ENCODE assay signal across 8 cellular contexts in the genomic region with DNA sequence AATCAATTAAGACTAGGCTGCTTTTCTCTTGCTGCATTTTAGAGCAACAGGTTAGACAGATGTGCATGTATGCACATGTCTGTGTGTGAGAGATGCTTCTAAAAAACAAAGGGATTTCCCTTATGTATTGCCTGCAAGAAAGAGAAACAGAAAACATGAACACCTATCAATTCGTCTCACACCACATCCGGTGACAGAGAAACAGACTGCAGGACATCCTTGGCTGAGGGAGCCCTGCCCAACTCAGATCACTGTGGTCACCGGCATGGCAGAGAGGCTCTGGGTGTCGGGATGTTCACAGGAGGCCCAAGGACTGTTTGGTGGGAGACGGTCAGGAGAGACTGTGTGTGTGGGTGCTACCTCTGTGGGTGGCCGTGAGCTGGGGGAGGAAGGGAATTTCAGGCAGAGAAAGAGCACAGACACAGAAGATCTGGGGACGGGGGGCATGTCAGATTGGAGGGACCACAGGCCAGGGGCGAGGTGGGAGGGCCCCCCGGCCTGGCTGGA. TPM values are rescaled to one million over a fixed set of nuclear protein-coding genes. Genes with fewer than 3 reads are reported as not detected.
A peak's percentile ranks its signal among the peaks of the same experiment; 100 is the strongest.
DNase-seq lines count a peak whose midpoint lies in the region; ATAC-seq, FAIRE-seq and TF ChIP-seq lines count a peak whose summit lies in the region.

No MANE protein-coding gene starts in this region.

- no peaks in the 10 kb centered on the region for H4K20me1 ChIP-seq in endothelial cell of umbilical vein (replicated peaks; ENCODE audit: control insufficient read depth, extremely low read depth, insufficient read depth, low read length)

- H3K4me3 Mint-ChIP-seq in CD4-positive, CD25-positive, alpha-beta regulatory T cell, result peak overlapping the region in 3 of 4 donors; percentile 20 to 82 (median 64)

- H3K4me2 ChIP-seq in endothelial cell of umbilical vein (ENCODE audit: insufficient read depth, low read length), result no peak overlapping the region

- intact Hi-C loops in endothelial cell of umbilical vein (cut with micrococcal nuclease), result no loop called here
- intact Hi-C loops in transverse colon (cut with DNase I; ENCODE audit: low total_unique reads), result no loop called here
- intact Hi-C loops in left colon (cut with DNase I, micrococcal nuclease), result no loop called here

- peak overlapping the region; percentile 71 to 96 (median 92) for H3K27ac Mint-ChIP-seq in CD4-positive, CD25-positive, alpha-beta regulatory T cell

- CTCF ChIA-PET in endothelial cell of umbilical vein (lab: Charles Lee), result interaction anchor here (1.0 to 4.5 kb wide), 2 partner anchors 29 to 147 kb away, joined by 3 to 16 read pairs; no protein-coding TSS in a partner anchor

- peaks cover 22% of the 10 kb centered on the region for H3K4me1 ChIP-seq in CD4-positive, CD25-positive, alpha-beta regulatory T cell (ENCODE audit: control insufficient read depth, insufficient read depth, low read length, poor library complexity, severe bottlenecking)
- peaks cover 62% of the 10 kb centered on the region for H3K4me1 ChIP-seq in endothelial cell of umbilical vein (ENCODE audit: control insufficient read depth, extremely low read depth, insufficient read depth, low read length)
- H3K4me1 ChIP-seq in transverse colon, result peaks cover 11 to 27% (median 17%) of the 10 kb centered on the region in 4 donors

- in situ Hi-C loops in transverse colon (cut with MboI; ENCODE audit: low pct_ligation_motif_present in 1 of 4, low pct_unique_long_range_greater_than_20kb in 1 of 4, low sequenced_read_pairs in 3 of 4), result loop anchor here in 3 of 4 donors (5.0 to 10.0 kb wide), 2 partner anchors 143 to 151 kb away; no protein-coding TSS in a partner anchor

- DNase-seq in CD4-positive, CD25-positive, alpha-beta regulatory T cell, result peak in 2 of 3 donors; percentile 33 to 78
- DNase-seq in endothelial cell of umbilical vein (ENCODE audit: low read depth, low spot score) (no peak), transverse colon (no peak), left colon (no peak), NCI-H1417 treated with DMSO at 0.1 percent for 48 hours (lab: John Stamatoyannopoulos, UW) (no peak)
- no peak for DNase-seq in stimulated activated CD4-positive, alpha-beta T cell treated with anti-CD3 and anti-CD28 coated beads, Interleukin-2, amount 100 ng/mL, for 24 hours

- TF ChIP-seq POLR2A in endothelial cell of umbilical vein (IDR thresholded peaks at IDR 0.05; ENCODE audit: low read depth, low read length) (peak; percentile 23), transverse colon (IDR thresholded peaks at IDR 0.05) (no peak)

- no peak for FAIRE-seq in endothelial cell of umbilical vein (lab: Jason Lieb, UNC)

- no peaks in the 10 kb centered on the region for H3K36me3 Mint-ChIP-seq in CD4-positive, CD25-positive, alpha-beta regulatory T cell

- H3K9ac ChIP-seq in endothelial cell of umbilical vein (replicated peaks; ENCODE audit: extremely low read depth, insufficient read depth, low read length), result no peak overlapping the region

- no peaks in the 10 kb centered on the region for H3K36me3 ChIP-seq in CD4-positive, CD25-positive, alpha-beta regulatory T cell (ENCODE audit: control insufficient read depth, insufficient read depth, low read length)
- peaks cover 54 to 60% of the 10 kb centered on the region in 2 experiments for H3K36me3 ChIP-seq in endothelial cell of umbilical vein (ENCODE audit: control insufficient read depth in 2 of 2, extremely low read depth in 1 of 2, insufficient read depth in 2 of 2, low read length in 2 of 2)
- no peaks in the 10 kb centered on the region for H3K36me3 ChIP-seq in transverse colon

- dilution Hi-C loops in endothelial cell of umbilical vein (cut with MboI; ENCODE audit: extremely low pct_ligation_motif_present, low sequenced_read_pairs), result no loop called here

- no peaks in the 10 kb centered on the region for H3K9me3 Mint-ChIP-seq in CD4-positive, CD25-positive, alpha-beta regulatory T cell

- no peaks in the 10 kb centered on the region for H3K27me3 ChIP-seq in CD4-positive, CD25-positive, alpha-beta regulatory T cell (ENCODE audit: control insufficient read depth, insufficient read depth, low read length)
- H3K27me3 ChIP-seq in endothelial cell of umbilical vein (ENCODE audit: control insufficient read depth in 2 of 2, insufficient read depth in 2 of 2, low read length in 2 of 2) (no peaks in the 10 kb centered on the region), transverse colon (no peaks in the 10 kb centered on the region)

- 67 to 73% methylated on average over 6 to 9 of the region's 9 CpGs for WGBS in transverse colon (ENCODE audit: low coverage in 1 of 2), 2 donors

- H2AFZ ChIP-seq in endothelial cell of umbilical vein (ENCODE audit: low read depth, low read length), result no peak overlapping the region

- H3K9me1 ChIP-seq in endothelial cell of umbilical vein (replicated peaks; ENCODE audit: control insufficient read depth, extremely low read depth, insufficient read depth, low read length), result no peaks in the 10 kb centered on the region

- ATAC-seq in CD4-positive, CD25-positive, alpha-beta regulatory T cell (ENCODE audit: low read depth in 2 of 2), result peak; percentile 40 to 63
- ATAC-seq in GM19372 (IDR thresholded peaks at IDR 0.05; ENCODE audit: low read depth, unreplicated experiment), result peak; percentile 78
- ATAC-seq in HG03342 (IDR thresholded peaks at IDR 0.05; ENCODE audit: unreplicated experiment), result peak; percentile 58
- ATAC-seq in left colon, result no peak

- no peak overlapping the region for H3K27ac ChIP-seq in CD4-positive, CD25-positive, alpha-beta regulatory T cell (ENCODE audit: insufficient read depth, low read length, poor library complexity, severe bottlenecking)
- H3K27ac ChIP-seq in endothelial cell of umbilical vein (ENCODE audit: insufficient read depth, low read depth, low read length) (peak overlapping the region; percentile 1), transverse colon (peak overlapping the region; percentile 58 to 75 (median 66))

- TF ChIP-seq CTCF in endothelial cell of umbilical vein (IDR thresholded peaks at IDR 0.05; ENCODE audit: extremely low read depth in 1 of 2, insufficient read depth in 1 of 2, low read depth in 1 of 2, low read length in 2 of 2) (no peak), transverse colon (IDR thresholded peaks at IDR 0.05) (no peak)

- TF ChIP-seq EP300 in transverse colon (IDR thresholded peaks at IDR 0.05; ENCODE audit: low read depth), result no peak

- BruUV-seq in endothelial cell of umbilical vein (replicated peaks; lab: Mats Ljungman, UMichigan), result no TSS peak

- POLR2A ChIA-PET in endothelial cell of umbilical vein (lab: Charles Lee), result interaction anchor here (1.2 kb wide), 1 partner anchor 17 kb away, joined by 3 read pairs; no protein-coding TSS in a partner anchor

- H3K4me1 Mint-ChIP-seq in CD4-positive, CD25-positive, alpha-beta regulatory T cell, result peaks cover 8 to 32% (median 14%) of the 10 kb centered on the region in 4 donors

- H3K4me3 ChIP-seq in CD4-positive, CD25-positive, alpha-beta regulatory T cell (ENCODE audit: low read depth, low read length), result peak overlapping the region; percentile 42
- H3K4me3 ChIP-seq in endothelial cell of umbilical vein (replicated peaks in 1 of 3; ENCODE audit: insufficient read depth in 1 of 3, low read depth in 1 of 3, low read length in 3 of 3) (no peak overlapping the region), transverse colon (no peak overlapping the region)

- H3K9me3 ChIP-seq in CD4-positive, CD25-positive, alpha-beta regulatory T cell (ENCODE audit: control insufficient read depth in 2 of 2, low read length in 2 of 2), result no peaks in the 10 kb centered on the region
- no peaks in the 10 kb centered on the region for H3K9me3 ChIP-seq in endothelial cell of umbilical vein (replicated peaks; ENCODE audit: control insufficient read depth, insufficient read depth, low read length)
- H3K9me3 ChIP-seq in transverse colon, result no peaks in the 10 kb centered on the region

- no peaks in the 10 kb centered on the region for H3K27me3 Mint-ChIP-seq in CD4-positive, CD25-positive, alpha-beta regulatory T cell

- H3K79me2 ChIP-seq in endothelial cell of umbilical vein (ENCODE audit: control insufficient read depth, insufficient read depth, low read length), result peaks cover 90% of the 10 kb centered on the region

RNA-seq across cellular contexts. Expression of a gene that starts 24.9 kb away (rescaled TPM):
- total RNA-seq in CD4-positive, CD25-positive, alpha-beta regulatory T cell, result 0.57 TPM
- polyA plus RNA-seq in CD4-positive, CD25-positive, alpha-beta regulatory T cell, result 1 to 10 TPM in 3 of 4 donors, under 1 TPM in 1; 0.76 to 2.0 (median 1.2) TPM
- total RNA-seq in endothelial cell of umbilical vein (178 and 197 TPM in 2 replicates), transverse colon (100 to 1,000 TPM in 1 of 4 donors, 10 to 100 TPM in 3; 56.1 to 140 (median 89.2) TPM), left colon (100 to 1,000 TPM in 1 of 2 donors, 10 to 100 TPM in 1; 94.2 to 133 TPM)
- polyA plus RNA-seq in endothelial cell of umbilical vein, result 491 and 497 TPM in 2 replicates
- 433 and 443 TPM in 2 replicates for polyA plus RNA-seq in endothelial cell of umbilical vein (2011; cell fraction: cytosol; rRNA removed)
- 279 and 307 TPM in 2 replicates for polyA plus RNA-seq in endothelial cell of umbilical vein (2011; cell fraction: nucleus; rRNA removed)
- 357 and 359 TPM in 2 replicates for polyA plus RNA-seq in endothelial cell of umbilical vein (2012)
- 419 and 437 TPM in 2 replicates for polyA minus RNA-seq in endothelial cell of umbilical vein
- 23.9 TPM for polyA minus RNA-seq in endothelial cell of umbilical vein (2011; cell fraction: cytosol; rRNA and poly(A)+ RNA removed)
- 243 and 285 TPM in 2 replicates for polyA minus RNA-seq in endothelial cell of umbilical vein (2011; cell fraction: nucleus; rRNA and poly(A)+ RNA removed)

RNA-seq across cellular contexts. Expression of a gene that starts 36.6 kb away (rescaled TPM):
- 19.5 TPM for total RNA-seq in CD4-positive, CD25-positive, alpha-beta regulatory T cell
- polyA plus RNA-seq in CD4-positive, CD25-positive, alpha-beta regulatory T cell, result 10 to 100 TPM; 11.0 to 13.4 (median 11.4) TPM
- 15.0 and 16.0 TPM in 2 replicates for total RNA-seq in endothelial cell of umbilical vein
- 3.6 and 4.6 TPM in 2 replicates for polyA plus RNA-seq in endothelial cell of umbilical vein
- polyA plus RNA-seq in endothelial cell of umbilical vein (2011; cell fraction: cytosol; rRNA removed), result 6.9 and 8.1 TPM in 2 replicates
- 4.5 and 8.9 TPM in 2 replicates for polyA plus RNA-seq in endothelial cell of umbilical vein (2011; cell fraction: nucleus; rRNA removed)
- 13.9 and 19.0 TPM in 2 replicates for polyA plus RNA-seq in endothelial cell of umbilical vein (2012)
- 3.9 and 4.4 TPM in 2 replicates for polyA minus RNA-seq in endothelial cell of umbilical vein
- polyA minus RNA-seq in endothelial cell of umbilical vein (2011; cell fraction: cytosol; rRNA and poly(A)+ RNA removed), result 7.0 TPM
- polyA minus RNA-seq in endothelial cell of umbilical vein (2011; cell fraction: nucleus; rRNA and poly(A)+ RNA removed), result 4.2 and 6.7 TPM in 2 replicates
- total RNA-seq in transverse colon, result 10 to 100 TPM in 3 of 4 donors, 1 to 10 TPM in 1; 1.8 to 17.6 (median 14.5) TPM
- total RNA-seq in left colon, result 10 to 100 TPM; 12.2 TPM

RNA-seq across cellular contexts. Expression of a gene that starts 44.4 kb away (rescaled TPM):
- total RNA-seq in CD4-positive, CD25-positive, alpha-beta regulatory T cell, result 21.0 TPM
- 10 to 100 TPM; 13.9 to 20.0 (median 16.5) TPM for polyA plus RNA-seq in CD4-positive, CD25-positive, alpha-beta regulatory T cell
- 34.9 and 37.6 TPM in 2 replicates for total RNA-seq in endothelial cell of umbilical vein
- polyA plus RNA-seq in endothelial cell of umbilical vein, result 22.3 and 25.4 TPM in 2 replicates
- polyA plus RNA-seq in endothelial cell of umbilical vein (2011; cell fraction: cytosol; rRNA removed), result 17.7 and 18.3 TPM in 2 replicates
- polyA plus RNA-seq in endothelial cell of umbilical vein (2011; cell fraction: nucleus; rRNA removed), result 22.6 and 26.4 TPM in 2 replicates
- 27.0 and 29.0 TPM in 2 replicates for polyA plus RNA-seq in endothelial cell of umbilical vein (2012)
- 41.6 and 43.9 TPM in 2 replicates for polyA minus RNA-seq in endothelial cell of umbilical vein
- 15.0 TPM for polyA minus RNA-seq in endothelial cell of umbilical vein (2011; cell fraction: cytosol; rRNA and poly(A)+ RNA removed)
- polyA minus RNA-seq in endothelial cell of umbilical vein (2011; cell fraction: nucleus; rRNA and poly(A)+ RNA removed), result 24.8 and 27.1 TPM in 2 replicates
- total RNA-seq in transverse colon, result 10 to 100 TPM; 13.1 to 21.8 (median 19.4) TPM
- total RNA-seq in left colon, result 10 to 100 TPM; 16.8 to 19.7 TPM

Comparison
In these comparisons a context has a peak if more than half of its experiments do, and no peak if none do; other contexts are left out.
1. DNase-seq: peak in CD4-positive, CD25-positive, alpha-beta regulatory T cell (2 of 3); none in endothelial cell of umbilical vein (single experiment), transverse colon (single experiment), left colon (0 of 2), stimulated activated CD4-positive, alpha-beta T cell treated with anti-CD3 and anti-CD28 coated beads, Interleukin-2, amount 100 ng/mL, for 24 hours (0 of 2) and NCI-H1417 treated with DMSO at 0.1 percent for 48 hours (single experiment).
2. RNA of a gene that starts 24.9 kb away (total RNA-seq): 178 to 197 TPM in endothelial cell of umbilical vein, 94.2 to 133 TPM in left colon and 56.1 to 140 TPM in transverse colon; 0.57 TPM in CD4-positive, CD25-positive, alpha-beta regulatory T cell (single experiment); every median in the first group is over 10 times any median in the second.